7 cellular contexts compared by ENCODE assay signal in genomic region chr20:47677314-47678129, GRCh38.
DNase-seq lines count a peak whose midpoint lies in the region; TF ChIP-seq lines count a peak whose summit lies in the region.

No MANE protein-coding gene starts in this region.

- no peak overlapping the region for H3K27ac ChIP-seq in liver (ENCODE audit: low read depth in 1 of 2, low read length in 2 of 2)

- no peaks in the 10 kb centered on the region for H3K9me3 ChIP-seq in liver (ENCODE audit: control insufficient read depth in 4 of 4, low read length in 3 of 4)

- TF ChIP-seq CTCF in GM12873 (IDR thresholded peaks at IDR 0.05; ENCODE audit: insufficient read depth, low read depth, low read length, missing control alignments) (peak; percentile 96), astrocyte of the spinal cord (IDR thresholded peaks at IDR 0.05; ENCODE audit: low read depth, low read length) (peak; percentile 92), liver (IDR thresholded peaks at IDR 0.05; ENCODE audit: low read depth, low read length, missing input control) (peak; percentile 75)

- peak; percentile 85 to 93 for TF ChIP-seq RAD21 in liver (IDR thresholded peaks at IDR 0.05)

- peak; percentile 39 for DNase-seq in NCI-H1048 (lab: John Stamatoyannopoulos, UW)
- peak; percentile 28 for DNase-seq in T1000 (lab: John Stamatoyannopoulos, UW)
- DNase-seq in astrocyte of the spinal cord (ENCODE audit: low read depth, low spot score): no peak
- DNase-seq in stimulated activated CD8-positive, alpha-beta memory T cell treated with anti-CD3 and anti-CD28 coated beads, Interleukin-15, amount 100 ng/mL, for 24 hours (ENCODE audit: low read depth): peak; percentile 36
- DNase-seq in midbrain (lab: John Stamatoyannopoulos, UW): no peak

- WGBS in liver: 51% methylated on average over 18 of the region's 18 CpGs

- in situ Hi-C loops in astrocyte of the spinal cord (cut with HindIII; ENCODE audit: low sequenced_read_pairs): no loop called here

- H3K4me3 ChIP-seq in astrocyte of the spinal cord (ENCODE audit: low read depth, low read length) (no peak overlapping the region), liver (ENCODE audit: low read depth in 1 of 3, low read length in 3 of 3) (no peak overlapping the region)

- no peak overlapping the region for H3K9ac ChIP-seq in liver (ENCODE audit: low read depth in 1 of 2, low read length in 2 of 2)

- H3K4me1 ChIP-seq in liver (ENCODE audit: control insufficient read depth in 4 of 4, insufficient read depth in 4 of 4, low read length in 3 of 4): peaks cover 2 to 13% (median 7%) of the 10 kb centered on the region in 4 donors

- H3K36me3 ChIP-seq in liver (ENCODE audit: control insufficient read depth in 4 of 4, insufficient read depth in 3 of 4, low read depth in 1 of 4, low read length in 3 of 4): no peaks in the 10 kb centered on the region

- no peaks in the 10 kb centered on the region for H3K27me3 ChIP-seq in liver (ENCODE audit: control insufficient read depth in 4 of 4, insufficient read depth in 4 of 4, low read length in 3 of 4)

TF ChIP-seq in liver, 16 proteins besides CTCF, POLR2A, EP300 and RAD21:
- TF ChIP-seq HNF4A (conservative IDR thresholded peaks at IDR 0.05): no peak
- no peak for TF ChIP-seq REST (IDR thresholded peaks at IDR 0.05)
- TF ChIP-seq FOXA1 (IDR thresholded peaks at IDR 0.05): no peak
- TF ChIP-seq HNF4G (IDR thresholded peaks at IDR 0.05): no peak
- no peak for TF ChIP-seq GABPA (IDR thresholded peaks at IDR 0.05 in 1 of 2, conservative IDR thresholded peaks at IDR 0.05 in 1 of 2)
- no peak for TF ChIP-seq ZBTB33 (IDR thresholded peaks at IDR 0.05)

Comparison
In these comparisons a context has a peak if more than half of its experiments do, and no peak if none do; other contexts are left out.
1. DNase-seq: peak in NCI-H1048 (single experiment), T1000 (single experiment) and stimulated activated CD8-positive, alpha-beta memory T cell treated with anti-CD3 and anti-CD28 coated beads, Interleukin-15, amount 100 ng/mL, for 24 hours (single experiment); none in astrocyte of the spinal cord (single experiment) and midbrain (single experiment).
2. Peak in every context shown above with its lines, with median percentiles within 50 percentile points of each other: CTCF ChIP-seq.